Comparison of ENCODE assay signal across 24 cellular contexts in genomic region chr2:159442159-159442852, GRCh38.
"Had no signal": no experiment of that assay in that cellular context is flagged by ENCODE, and none has a peak within 500 bp of the region (broad histone marks: within the 10 kb centered on the region; RNA-seq: fewer than 3 reads in every experiment).

No MANE protein-coding gene starts in this region.

- H3K36me3 ChIP-seq: uterus had no signal

- DNase-seq: cerebellar nuclear complex; cortex of kidney; effector memory CD8-positive, alpha-beta T cell; erythroblast; esophagus squamous epithelium; left cardiac atrium; mesendoderm; midbrain; naive thymus-derived CD4-positive, alpha-beta T cell; spleen; stimulated activated CD4-positive, alpha-beta T cell treated with anti-CD3 and anti-CD28 coated beads, Interleukin-4, amount 100 ng/mL, for 4 hours; stimulated activated naive CD8-positive, alpha-beta T cell treated with anti-CD3 and anti-CD28 coated beads, Interleukin-15, Interleukin-2, amounts not matched to agents 100 U/mL and 50 U/mL, for 24 hours; substantia nigra; testis; upper lobe of right lung; uterus had no signal

- H3K4me3 ChIP-seq: esophagus squamous epithelium, hepatocyte, neural progenitor cell, skin epidermis, spleen, testis, tibial nerve, upper lobe of right lung, uterus had no signal

- H3K9me3 Mint-ChIP-seq: effector memory CD8-positive, alpha-beta T cell; nephron; neural progenitor cell had no signal

- H3K4me1 Mint-ChIP-seq: nephron; neural progenitor cell; stimulated activated memory B cell treated with anti-CD40 and anti-IgM and Interleukin-4, amounts not matched to agents 10 μg/mL and 1 μg/mL and 100 μg/mL, for 72 hours had no signal

- H3K27ac Mint-ChIP-seq: effector memory CD8-positive, alpha-beta T cell; naive thymus-derived CD4-positive, alpha-beta T cell; nephron; neural progenitor cell; progenitor cell of endocrine pancreas; stimulated activated memory B cell treated with anti-CD40 and anti-IgM and Interleukin-4, amounts not matched to agents 10 μg/mL and 1 μg/mL and 100 μg/mL, for 72 hours had no signal

- ATAC-seq: effector memory CD8-positive, alpha-beta T cell; naive thymus-derived CD4-positive, alpha-beta T cell; stimulated activated memory B cell treated with anti-CD40 and anti-IgM and Interleukin-4, amounts not matched to agents 10 μg/mL and 1 μg/mL and 100 μg/mL, for 72 hours; stimulated activated naive CD8-positive, alpha-beta T cell treated with anti-CD3 and anti-CD28 coated beads, Interleukin-15, Interleukin-2, amounts not matched to agents 100 U/mL and 50 U/mL, for 24 hours; upper lobe of right lung had no signal

- H3K4me3 Mint-ChIP-seq: effector memory CD8-positive, alpha-beta T cell; naive thymus-derived CD4-positive, alpha-beta T cell; nephron; neural progenitor cell; stimulated activated memory B cell treated with anti-CD40 and anti-IgM and Interleukin-4, amounts not matched to agents 10 μg/mL and 1 μg/mL and 100 μg/mL, for 72 hours had no signal

- H3K4me1 ChIP-seq: esophagus squamous epithelium, neural progenitor cell, parathyroid adenoma, spleen, testis, tibial nerve, upper lobe of right lung, uterus had no signal

- H3K27ac ChIP-seq: esophagus squamous epithelium, hepatocyte, neural progenitor cell, parathyroid adenoma, skin epidermis, spleen, testis, tibial nerve, upper lobe of right lung, uterus had no signal

- H3K27me3 Mint-ChIP-seq: effector memory CD8-positive, alpha-beta T cell; naive thymus-derived CD4-positive, alpha-beta T cell; progenitor cell of endocrine pancreas; stimulated activated memory B cell treated with anti-CD40 and anti-IgM and Interleukin-4, amounts not matched to agents 10 μg/mL and 1 μg/mL and 100 μg/mL, for 72 hours had no signal

- H3K27me3 ChIP-seq: esophagus squamous epithelium, hepatocyte, neural progenitor cell, spleen, testis, tibial nerve, upper lobe of right lung, uterus had no signal

- H3K9me3 ChIP-seq: esophagus squamous epithelium, spleen, testis, tibial nerve, upper lobe of right lung, uterus had no signal
